In the genomic region with DNA sequence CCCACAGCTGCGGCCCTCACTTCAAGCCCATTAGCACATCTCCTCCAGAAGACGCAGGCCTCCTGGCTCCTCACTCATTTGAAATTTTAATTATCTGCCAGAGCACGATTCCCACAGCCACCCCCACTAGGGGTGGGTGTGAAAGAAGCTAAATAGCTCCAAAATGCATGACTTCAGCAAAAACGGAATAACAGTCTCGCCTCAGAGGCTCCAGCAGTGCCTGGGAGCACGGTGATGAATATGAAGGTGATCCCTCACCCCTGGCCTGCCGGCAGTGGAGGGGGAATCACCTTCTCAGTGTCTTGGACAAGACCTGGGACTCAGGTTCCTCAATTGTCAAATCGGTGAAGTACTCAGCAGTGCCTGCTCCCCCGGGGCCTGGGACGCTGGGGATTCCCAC, we compare ENCODE assay signal across 24 cellular contexts.
"Had no signal": no experiment of that assay in that cellular context is flagged by ENCODE, and none has a peak within 500 bp of the region (broad histone marks: within the 10 kb centered on the region; RNA-seq: fewer than 3 reads in every experiment).

No MANE protein-coding gene starts in this region.

- H3K36me3 ChIP-seq: colonic mucosa, ovary, spleen, tibial nerve, upper lobe of right lung, vagina had no signal

- H3K27me3 ChIP-seq: colonic mucosa, foreskin keratinocyte, hepatocyte, ovary, tibial nerve, upper lobe of right lung, vagina had no signal

- ATAC-seq: foreskin keratinocyte; left colon; mucosa of descending colon; naive thymus-derived CD8-positive, alpha-beta T cell; sciatic nerve; stimulated activated memory B cell treated with anti-CD40 and anti-IgM and Interleukin-4, amounts not matched to agents 10 μg/mL and 1 μg/mL and 100 μg/mL, for 72 hours; upper lobe of right lung had no signal

- H3K4me1 ChIP-seq: colonic mucosa, foreskin keratinocyte, spleen, tibial nerve, upper lobe of right lung, vagina had no signal

- H3K4me2 ChIP-seq: hepatocyte had no signal

- H3K4me3 Mint-ChIP-seq: endodermal cell; naive thymus-derived CD8-positive, alpha-beta T cell; neural crest cell; stimulated activated memory B cell treated with anti-CD40 and anti-IgM and Interleukin-4, amounts not matched to agents 10 μg/mL and 1 μg/mL and 100 μg/mL, for 72 hours; stimulated activated naive CD8-positive, alpha-beta T cell treated with anti-CD3 and anti-CD28 coated beads, Interleukin-15, Interleukin-2, amounts not matched to agents 100 ng/mL and 50 ng/mL, for 24 hours had no signal

- H3K9me3 ChIP-seq: colonic mucosa, mucosa of descending colon, ovary, spleen, tibial nerve, upper lobe of right lung, vagina had no signal

- H3K27me3 Mint-ChIP-seq: stimulated activated naive CD8-positive, alpha-beta T cell treated with anti-CD3 and anti-CD28 coated beads, Interleukin-15, Interleukin-2, amounts not matched to agents 100 ng/mL and 50 ng/mL, for 24 hours had no signal

- H2AFZ ChIP-seq: hepatocyte had no signal

- H3K27ac ChIP-seq: colonic mucosa, foreskin keratinocyte, hepatocyte, ovary, spleen, tibial nerve, upper lobe of right lung, vagina had no signal

- H3K4me3 ChIP-seq: colonic mucosa, hepatocyte, mucosa of descending colon, ovary, spleen, tibial nerve, upper lobe of right lung, vagina had no signal

- FAIRE-seq: endothelial cell of umbilical vein, kidney had no signal

- H3K9me3 Mint-ChIP-seq: neural crest cell had no signal

- H3K79me2 ChIP-seq: hepatocyte had no signal

- H3K36me3 Mint-ChIP-seq: naive thymus-derived CD8-positive, alpha-beta T cell; stimulated activated memory B cell treated with anti-CD40 and anti-IgM and Interleukin-4, amounts not matched to agents 10 μg/mL and 1 μg/mL and 100 μg/mL, for 72 hours had no signal

- DNase-seq: colonic mucosa; dermis blood vessel endothelial cell; erythroblast; foreskin keratinocyte; kidney; left colon; mammary epithelial cell; mucosa of descending colon; naive thymus-derived CD8-positive, alpha-beta T cell; ovary; spleen; stimulated activated CD4-positive, alpha-beta T cell treated with anti-CD3 and anti-CD28 coated beads, Interleukin-15, amount 100 ng/mL, for 24 hours; stimulated activated CD4-positive, alpha-beta T cell treated with anti-CD3 and anti-CD28 coated beads, Interleukin-1b, Interleukin-23, amount 100 ng/mL, for 48 hours; stimulated activated CD4-positive, alpha-beta T cell treated with anti-CD3 and anti-CD28 coated beads, Interleukin-4, amount 100 ng/mL, for 24 hours; upper lobe of right lung had no signal

- H3K4me1 Mint-ChIP-seq: stimulated activated memory B cell treated with anti-CD40 and anti-IgM and Interleukin-4, amounts not matched to agents 10 μg/mL and 1 μg/mL and 100 μg/mL, for 72 hours had no signal

- H3K27ac Mint-ChIP-seq: endodermal cell; naive thymus-derived CD8-positive, alpha-beta T cell; stimulated activated memory B cell treated with anti-CD40 and anti-IgM and Interleukin-4, amounts not matched to agents 10 μg/mL and 1 μg/mL and 100 μg/mL, for 72 hours; stimulated activated naive CD8-positive, alpha-beta T cell treated with anti-CD3 and anti-CD28 coated beads, Interleukin-15, Interleukin-2, amounts not matched to agents 100 ng/mL and 50 ng/mL, for 24 hours had no signal
